Comparison of ENCODE assay signal across 13 cellular contexts in the genomic region with DNA sequence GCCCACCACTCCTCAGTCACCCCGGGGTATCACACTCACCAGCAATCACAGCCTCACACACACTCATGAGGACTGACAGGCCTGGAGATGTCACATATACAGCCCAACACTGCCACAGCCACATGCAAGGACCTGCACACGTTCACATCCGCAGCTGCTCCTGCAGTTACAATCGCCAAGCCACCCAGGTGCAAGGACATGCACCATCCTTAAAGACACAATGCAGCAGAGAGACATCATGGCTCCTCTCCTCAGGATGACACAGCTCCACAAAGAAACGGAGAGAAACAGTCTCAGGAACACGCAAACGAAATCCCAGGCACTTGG. TPM values are rescaled to one million over a fixed set of nuclear protein-coding genes. Genes with fewer than 3 reads are reported as not detected.
DNase-seq lines count a peak whose midpoint lies in the region; FAIRE-seq and TF ChIP-seq lines count a peak whose summit lies in the region.
"Had no signal": no experiment of that assay in that cellular context is flagged by ENCODE, and none has a peak within 500 bp of the region (broad histone marks: within the 10 kb centered on the region; RNA-seq: fewer than 3 reads in every experiment).

No MANE protein-coding gene starts in this region.

- H3K4me3 ChIP-seq in OCI-LY7 (ENCODE audit: low read depth, low read length, poor library complexity, severe bottlenecking) (no peak overlapping the region), H1 (ENCODE audit: extremely low read depth in 1 of 4, insufficient read depth in 2 of 4, low read depth in 3 of 4, low read length in 4 of 4) (peak overlapping the region in 2 of 4 experiments; percentile 22 to 61; a peak in 5 of 8 replicates)
- H3K4me3 ChIP-seq: GM12878, psoas muscle had no signal

- 34% methylated on average over 7 of the region's 7 CpGs; no CpG with 5 or more reads in 1 of the 2 experiments for WGBS in H1 (ENCODE audit: extremely low coverage in 1 of 2, insufficient coverage in 1 of 2, insufficient read length in 1 of 2, insufficient replicate concordance in 2 of 2, low coverage in 1 of 2, low lambda C conversion rate in 2 of 2, missing lambda C conversion rate in 1 of 2), 2 experiments

- H4K20me1 ChIP-seq in OCI-LY7 (ENCODE audit: insufficient read depth, low read length): no peaks in the 10 kb centered on the region
- peaks cover 0 to 3% of the 10 kb centered on the region in 2 experiments for H4K20me1 ChIP-seq in H1 (replicated peaks in 1 of 2; ENCODE audit: control insufficient read depth in 1 of 2, insufficient read depth in 2 of 2, low read length in 2 of 2)

- H3K27me3 Mint-ChIP-seq in activated CD4-positive, alpha-beta T cell treated with anti-CD3 and anti-CD28 coated beads, Interleukin-2, amount 10 ng/mL, durations not matched to agents 24 days and 14 days: peaks cover 48% of the 10 kb centered on the region
- H3K27me3 Mint-ChIP-seq in progenitor cell of endocrine pancreas: peaks cover 48% of the 10 kb centered on the region

- H2BK12ac ChIP-seq in H1 (ENCODE audit: low read depth, low read length): no peak overlapping the region

- DNase-seq in activated CD4-positive, alpha-beta T cell treated with anti-CD3 and anti-CD28 coated beads, Interleukin-2, amount 10 ng/mL, durations not matched to agents 24 days and 14 days: no peak
- DNase-seq in activated CD4-positive, alpha-beta T cell treated with anti-CD3 and anti-CD28 coated beads for 4 hours: no peak
- DNase-seq in OCI-LY7 (ENCODE audit: low spot score) (peak; percentile 5), H1 (ENCODE audit: low read depth in 1 of 2, low spot score in 2 of 2) (no peak), progenitor cell of endocrine pancreas (ENCODE audit: low spot score, unreplicated experiment) (no peak), midbrain (lab: John Stamatoyannopoulos, UW) (no peak), SIG-M5 (lab: John Stamatoyannopoulos, UW) (no peak), ecto neural progenitor cell (ENCODE audit: low spot score) (no peak)
- DNase-seq: activated CD4-positive, alpha-beta T cell treated with anti-CD3 and anti-CD28 coated beads, Interleukin-2, amount 50 U/mL, for 1 hour; AML-193; psoas muscle had no signal

- H2BK120ac ChIP-seq in H1 (replicated peaks; ENCODE audit: low read depth, low read length): no peak overlapping the region

- no peaks in the 10 kb centered on the region for H3K79me2 ChIP-seq in OCI-LY7 (ENCODE audit: insufficient read depth, low read depth, low read length)
- no peaks in the 10 kb centered on the region for H3K79me2 ChIP-seq in H1 (ENCODE audit: control insufficient read depth in 1 of 2, insufficient read depth in 2 of 2, low read length in 2 of 2)

- H3K4me1 Mint-ChIP-seq in activated CD4-positive, alpha-beta T cell treated with anti-CD3 and anti-CD28 coated beads, Interleukin-2, amount 10 ng/mL, durations not matched to agents 24 days and 14 days: peaks cover 11% of the 10 kb centered on the region
- no peaks in the 10 kb centered on the region for H3K4me1 Mint-ChIP-seq in progenitor cell of endocrine pancreas (ENCODE audit: low read depth)

- peak overlapping the region; percentile 4; the same call in 1 of the 2 replicates for H3K4me2 ChIP-seq in OCI-LY7 (ENCODE audit: low read length)
- H3K4me2 ChIP-seq in H1 (ENCODE audit: insufficient read depth in 1 of 2, low read depth in 2 of 2, low read length in 2 of 2): peak overlapping the region; percentile 85 to 87

- H3K4me1 ChIP-seq in OCI-LY7 (ENCODE audit: insufficient read depth, low read length, poor library complexity, severe bottlenecking): no peaks in the 10 kb centered on the region
- H3K4me1 ChIP-seq in H1 (replicated peaks in 1 of 4; ENCODE audit: control insufficient read depth in 3 of 4, insufficient read depth in 4 of 4, low read length in 3 of 4): peaks cover 0 to 8% (median 2%) of the 10 kb centered on the region in 4 experiments; a peak in 4 of 7 replicates
- H3K4me1 ChIP-seq: psoas muscle had no signal

- H3K79me1 ChIP-seq in H1 (ENCODE audit: low read depth, low read length): no peaks in the 10 kb centered on the region

- H3K27me3 ChIP-seq in H1 (replicated peaks in 1 of 4; ENCODE audit: control insufficient read depth in 3 of 4, extremely low read depth in 1 of 4, insufficient read depth in 3 of 4, low read length in 3 of 4): peaks cover 21 to 61% (median 48%) of the 10 kb centered on the region in 4 experiments

- POLR2A ChIA-PET in OCI-LY7 (lab: Charles Lee) (no interaction called here), H1 (lab: Charles Lee; ENCODE audit: partially characterized antibody) (interaction anchor here (0.7 to 1.1 kb wide), 2 partner anchors 11 to 352 kb away, joined by 3 read pairs; no protein-coding TSS in a partner anchor)

- no peak overlapping the region for H3K56ac ChIP-seq in H1 (replicated peaks; ENCODE audit: insufficient read length, low read depth, low read length)

- no peak overlapping the region for H4K8ac ChIP-seq in H1 (ENCODE audit: extremely low read depth, insufficient read depth, low read length)

- no peaks in the 10 kb centered on the region for H3K36me3 Mint-ChIP-seq in activated CD4-positive, alpha-beta T cell treated with anti-CD3 and anti-CD28 coated beads, Interleukin-2, amount 10 ng/mL, durations not matched to agents 24 days and 14 days (ENCODE audit: low read depth)
- no peaks in the 10 kb centered on the region for H3K36me3 Mint-ChIP-seq in progenitor cell of endocrine pancreas (ENCODE audit: insufficient read depth)

- no peak for TF ChIP-seq EP300 in H1 (IDR thresholded peaks at IDR 0.05; ENCODE audit: borderline replicate concordance in 1 of 2, low read depth in 2 of 2, low read length in 2 of 2)

- H3K9ac ChIP-seq in H1 (replicated peaks in 1 of 4; ENCODE audit: extremely low read depth in 1 of 4, low read depth in 3 of 4, low read length in 3 of 4): no peak overlapping the region
- H3K9ac ChIP-seq: GM23248 had no signal

- no TSS peak for BruUV-seq in OCI-LY7 (replicated peaks; lab: Mats Ljungman, UMichigan)

- H4K5ac ChIP-seq in H1 (ENCODE audit: insufficient read length, low read depth, low read length): no peak overlapping the region

- intact Hi-C loops in activated CD4-positive, alpha-beta T cell treated with anti-CD3 and anti-CD28 coated beads, Interleukin-2, amount 10 ng/mL, durations not matched to agents 24 days and 14 days (cut with micrococcal nuclease): no loop called here
- intact Hi-C loops in OCI-LY7 (cut with micrococcal nuclease; ENCODE audit: unreplicated experiment): no loop called here

- H3K4ac ChIP-seq in H1 (replicated peaks; ENCODE audit: insufficient read length, low read depth, low read length): no peak overlapping the region

- H3K23ac ChIP-seq in H1 (ENCODE audit: insufficient read length): no peak overlapping the region

- H2BK20ac ChIP-seq in H1 (ENCODE audit: low read length): no peak overlapping the region

- no peak overlapping the region; the same call in 1 of the 2 replicates for H2BK15ac ChIP-seq in H1 (ENCODE audit: low read length)

- H3K4me3 Mint-ChIP-seq in activated CD4-positive, alpha-beta T cell treated with anti-CD3 and anti-CD28 coated beads, Interleukin-2, amount 10 ng/mL, durations not matched to agents 24 days and 14 days: peak overlapping the region; percentile 84
- H3K4me3 Mint-ChIP-seq in progenitor cell of endocrine pancreas (ENCODE audit: low read depth): peak overlapping the region; percentile 71

- H2AK5ac ChIP-seq in H1 (ENCODE audit: low read depth, low read length): no peak overlapping the region; the same call in 1 of the 2 replicates

- no peaks in the 10 kb centered on the region for H3K9me3 ChIP-seq in OCI-LY7 (ENCODE audit: low read length)
- H3K9me3 ChIP-seq in H1 (ENCODE audit: insufficient read depth in 2 of 2, low read depth in 1 of 2, low read length in 1 of 2): no peaks in the 10 kb centered on the region
- H3K9me3 ChIP-seq: psoas muscle had no signal

- H3K27ac Mint-ChIP-seq in activated CD4-positive, alpha-beta T cell treated with anti-CD3 and anti-CD28 coated beads, Interleukin-2, amount 10 ng/mL, durations not matched to agents 24 days and 14 days: no peak overlapping the region
- no peak overlapping the region for H3K27ac Mint-ChIP-seq in progenitor cell of endocrine pancreas

- no peak for TF ChIP-seq POLR2A in H1 (IDR thresholded peaks at IDR 0.05; ENCODE audit: control extremely low read depth in 1 of 2, low read depth in 2 of 2, low read length in 2 of 2)

- H2AFZ ChIP-seq in OCI-LY7 (ENCODE audit: low read length): no peak overlapping the region
- H2AFZ ChIP-seq in H1 (ENCODE audit: low read length): no peak overlapping the region
- H2AFZ ChIP-seq: GM23248 had no signal

- no peak overlapping the region for H3K14ac ChIP-seq in H1 (ENCODE audit: insufficient read length)

- TF ChIP-seq RAD21 in H1 (IDR thresholded peaks at IDR 0.05 in 1 of 2, conservative IDR thresholded peaks at IDR 0.05 in 1 of 2; ENCODE audit: low read depth in 2 of 2, low read length in 2 of 2): no peak

- peaks cover 11% of the 10 kb centered on the region; the same call in 1 of the 2 replicates for H3K23me2 ChIP-seq in H1 (ENCODE audit: low read depth, low read length)

- H3K9me3 Mint-ChIP-seq in activated CD4-positive, alpha-beta T cell treated with anti-CD3 and anti-CD28 coated beads, Interleukin-2, amount 10 ng/mL, durations not matched to agents 24 days and 14 days: no peaks in the 10 kb centered on the region
- H3K9me3 Mint-ChIP-seq in progenitor cell of endocrine pancreas (ENCODE audit: low read depth): peaks cover 4% of the 10 kb centered on the region

- no peak overlapping the region for H2BK5ac ChIP-seq in H1 (ENCODE audit: low read depth, low read length)

- no peaks in the 10 kb centered on the region for H3K9me2 ChIP-seq in OCI-LY7 (ENCODE audit: insufficient read depth, low read length)

- no peak overlapping the region for H3K18ac ChIP-seq in H1 (ENCODE audit: extremely low read depth, low read length)

- H4K91ac ChIP-seq in H1 (replicated peaks; ENCODE audit: insufficient read length, low read length): no peak overlapping the region

- no peaks in the 10 kb centered on the region for H3K36me3 ChIP-seq in OCI-LY7 (ENCODE audit: insufficient read depth, low read length)
- H3K36me3 ChIP-seq in H1 (ENCODE audit: control insufficient read depth in 2 of 4, insufficient read depth in 4 of 4, low read length in 3 of 4): no peaks in the 10 kb centered on the region

- CTCF ChIA-PET in OCI-LY7 (lab: Charles Lee; ENCODE audit: unreplicated experiment) (no interaction called here), H1 (lab: Charles Lee; ENCODE audit: partially characterized antibody) (interaction anchor here (0.6 to 1.2 kb wide), 2 partner anchors 12 to 163 kb away, joined by 3 to 5 read pairs; no protein-coding TSS in a partner anchor)

- FAIRE-seq in H1 (lab: Jason Lieb, UNC): no peak
- FAIRE-seq: GM12878 had no signal

- TF ChIP-seq CTCF in OCI-LY7 (conservative IDR thresholded peaks at IDR 0.05; ENCODE audit: low read length) (no peak), H1 (IDR thresholded peaks at IDR 0.05; ENCODE audit: control extremely low read depth in 1 of 3, insufficient read depth in 1 of 3, low read depth in 1 of 3, low read length in 3 of 3) (no peak), progenitor cell of endocrine pancreas (IDR thresholded peaks at IDR 0.05; ENCODE audit: unreplicated experiment) (no peak)

- H3K27ac ChIP-seq in OCI-LY7 (ENCODE audit: low read depth, low read length, poor library complexity, severe bottlenecking): no peak overlapping the region
- H3K27ac ChIP-seq in H1 (ENCODE audit: low read depth, low read length): no peak overlapping the region
- H3K27ac ChIP-seq: GM23248, psoas muscle had no signal

RNA-seq across cellular contexts. Expression of a gene that starts 1.1 kb away (rescaled TPM):
- total RNA-seq in activated CD4-positive, alpha-beta T cell treated with anti-CD3 and anti-CD28 coated beads, Interleukin-2, amount 10 ng/mL, durations not matched to agents 24 days and 14 days: 0.33 TPM in 1 of 2 replicates, not detected in the other
- total RNA-seq in OCI-LY7 (2014; rRNA removed; shearing (Covaris generic)): not detected in 2 replicates
- total RNA-seq in OCI-LY7 (2022) (not detected in 2 replicates), progenitor cell of endocrine pancreas (55.4 and 58.3 TPM in 2 replicates)
- 4.5 TPM in 2 replicates for total RNA-seq in H1 (2021; fragmentation: NEBNext Ultra II Directional; extraction: Animal tissue kit (Norgen Biotek cat#: 25700))
- polyA plus RNA-seq in H1 (2011; rRNA removed): 3.6 and 7.0 TPM in 2 replicates
- polyA plus RNA-seq in H1 (2011; cell fraction: cytosol; rRNA removed): 2.4 TPM
- 3.7 TPM for polyA plus RNA-seq in H1 (2011; cell fraction: nucleus; rRNA removed)
- polyA plus RNA-seq in H1 (2012, experiment 1 of 2): 2.0 to 5.7 TPM (median 4.6 TPM) in 4 replicates
- 3.3 TPM for polyA plus RNA-seq in H1 (2012, experiment 2 of 2)
- 7.9 TPM for polyA plus RNA-seq in H1 (2013, experiment 1 of 2)
- 7.3 TPM for polyA plus RNA-seq in H1 (2013, experiment 2 of 2)
- not detected in 2 replicates for polyA minus RNA-seq in H1 (2011; rRNA and poly(A)+ RNA removed)
- polyA minus RNA-seq in H1 (2011; cell fraction: cytosol; rRNA and poly(A)+ RNA removed): 1.1 TPM
- polyA minus RNA-seq in H1 (2011; cell fraction: nucleus; rRNA and poly(A)+ RNA removed): 2.3 TPM
- total RNA-seq: GM12878 had no signal
- polyA plus RNA-seq: psoas muscle had no signal

RNA-seq across cellular contexts. Expression of a gene that starts 8.0 kb away (rescaled TPM):
- total RNA-seq in activated CD4-positive, alpha-beta T cell treated with anti-CD3 and anti-CD28 coated beads, Interleukin-2, amount 10 ng/mL, durations not matched to agents 24 days and 14 days: not detected in 2 replicates
- total RNA-seq in OCI-LY7 (2014; rRNA removed; shearing (Covaris generic)): 0.26 and 0.60 TPM in 2 replicates
- total RNA-seq in OCI-LY7 (2022): 0.30 TPM in 1 of 2 replicates, not detected in the other
- total RNA-seq in H1 (2021; fragmentation: NEBNext Ultra II Directional; extraction: Animal tissue kit (Norgen Biotek cat#: 25700)): not detected in 2 replicates
- 0.70 and 0.99 TPM in 2 replicates for polyA plus RNA-seq in H1 (2011; rRNA removed)
- polyA plus RNA-seq in H1 (2011; cell fraction: cytosol; rRNA removed): 0.66 TPM
- polyA plus RNA-seq in H1 (2011; cell fraction: nucleus; rRNA removed): 1.0 TPM
- 0.29 to 0.82 TPM (median 0.43 TPM) in 3 of 4 replicates, not detected in the other for polyA plus RNA-seq in H1 (2012, experiment 1 of 2)
- 0.28 TPM for polyA plus RNA-seq in H1 (2012, experiment 2 of 2)
- polyA plus RNA-seq in H1 (2013, experiment 1 of 2): 0.08 TPM
- not detected for polyA plus RNA-seq in H1 (2013, experiment 2 of 2)
- polyA minus RNA-seq in H1 (2011; rRNA and poly(A)+ RNA removed): not detected in 2 replicates
- polyA minus RNA-seq in H1 (2011; cell fraction: cytosol; rRNA and poly(A)+ RNA removed): not detected
- not detected for polyA minus RNA-seq in H1 (2011; cell fraction: nucleus; rRNA and poly(A)+ RNA removed)
- total RNA-seq in progenitor cell of endocrine pancreas: 0.31 TPM in 1 of 2 replicates, not detected in the other
- total RNA-seq: GM12878, GM23248, psoas muscle had no signal
- polyA plus RNA-seq: GM12878, GM23248, psoas muscle had no signal

RNA-seq across cellular contexts. Expression of a gene that starts 32.5 kb away (rescaled TPM):
- total RNA-seq in activated CD4-positive, alpha-beta T cell treated with anti-CD3 and anti-CD28 coated beads, Interleukin-2, amount 10 ng/mL, durations not matched to agents 24 days and 14 days: 50.6 and 55.2 TPM in 2 replicates
- total RNA-seq in OCI-LY7 (2014; rRNA removed; shearing (Covaris generic)): 62.0 and 73.6 TPM in 2 replicates
- total RNA-seq in OCI-LY7 (2022) (108 and 121 TPM in 2 replicates), progenitor cell of endocrine pancreas (234 and 261 TPM in 2 replicates)
- total RNA-seq in H1 (2021; fragmentation: NEBNext Ultra II Directional; extraction: Animal tissue kit (Norgen Biotek cat#: 25700)): 46.4 and 51.8 TPM in 2 replicates
- polyA plus RNA-seq in H1 (2011; rRNA removed): 34.0 and 36.4 TPM in 2 replicates
- 41.0 TPM for polyA plus RNA-seq in H1 (2011; cell fraction: cytosol; rRNA removed)
- 211 TPM for polyA plus RNA-seq in H1 (2011; cell fraction: nucleus; rRNA removed)
- 43.0 to 48.8 TPM (median 45.9 TPM) in 4 replicates for polyA plus RNA-seq in H1 (2012, experiment 1 of 2)
- polyA plus RNA-seq in H1 (2012, experiment 2 of 2): 25.1 TPM
- 43.2 TPM for polyA plus RNA-seq in H1 (2013, experiment 1 of 2)
- polyA plus RNA-seq in H1 (2013, experiment 2 of 2): 44.2 TPM
- 38.6 and 41.8 TPM in 2 replicates for polyA minus RNA-seq in H1 (2011; rRNA and poly(A)+ RNA removed)
- polyA minus RNA-seq in H1 (2011; cell fraction: cytosol; rRNA and poly(A)+ RNA removed): 27.8 TPM
- 54.1 TPM for polyA minus RNA-seq in H1 (2011; cell fraction: nucleus; rRNA and poly(A)+ RNA removed)

RNA-seq across cellular contexts. Expression of a gene that starts 48.0 kb away (rescaled TPM):
- total RNA-seq in activated CD4-positive, alpha-beta T cell treated with anti-CD3 and anti-CD28 coated beads, Interleukin-2, amount 10 ng/mL, durations not matched to agents 24 days and 14 days: not detected in 2 replicates
- total RNA-seq in OCI-LY7 (2014; rRNA removed; shearing (Covaris generic)): not detected in 2 replicates
- total RNA-seq in OCI-LY7 (2022): not detected in 2 replicates
- not detected in 2 replicates for total RNA-seq in H1 (2021; fragmentation: NEBNext Ultra II Directional; extraction: Animal tissue kit (Norgen Biotek cat#: 25700))
- 0.05 TPM in 2 replicates for polyA plus RNA-seq in H1 (2011; rRNA removed)
- polyA plus RNA-seq in H1 (2011; cell fraction: cytosol; rRNA removed): 0.06 TPM
- not detected for polyA plus RNA-seq in H1 (2011; cell fraction: nucleus; rRNA removed)
- not detected in 4 replicates for polyA plus RNA-seq in H1 (2012, experiment 1 of 2)
- not detected for polyA plus RNA-seq in H1 (2012, experiment 2 of 2)
- not detected for polyA plus RNA-seq in H1 (2013, experiment 1 of 2)
- polyA plus RNA-seq in H1 (2013, experiment 2 of 2): not detected
- not detected in 2 replicates for polyA minus RNA-seq in H1 (2011; rRNA and poly(A)+ RNA removed)
- polyA minus RNA-seq in H1 (2011; cell fraction: cytosol; rRNA and poly(A)+ RNA removed): not detected
- polyA minus RNA-seq in H1 (2011; cell fraction: nucleus; rRNA and poly(A)+ RNA removed): not detected
- not detected in 2 replicates for total RNA-seq in progenitor cell of endocrine pancreas
- total RNA-seq: GM23248 had no signal
- polyA plus RNA-seq: GM23248 had no signal

Comparison
In these comparisons a context has a peak if more than half of its experiments do, and no peak if none do; other contexts are left out.
1. RNA of a gene that starts 1.1 kb away (total RNA-seq): 55.4 to 58.3 TPM in progenitor cell of endocrine pancreas; 4.5 TPM in H1, 0.33 TPM in activated CD4-positive, alpha-beta T cell treated with anti-CD3 and anti-CD28 coated beads, Interleukin-2, amount 10 ng/mL, durations not matched to agents 24 days and 14 days and not detected in OCI-LY7; every median in the first group is over 10 times any median in the second.